In the genomic region with DNA sequence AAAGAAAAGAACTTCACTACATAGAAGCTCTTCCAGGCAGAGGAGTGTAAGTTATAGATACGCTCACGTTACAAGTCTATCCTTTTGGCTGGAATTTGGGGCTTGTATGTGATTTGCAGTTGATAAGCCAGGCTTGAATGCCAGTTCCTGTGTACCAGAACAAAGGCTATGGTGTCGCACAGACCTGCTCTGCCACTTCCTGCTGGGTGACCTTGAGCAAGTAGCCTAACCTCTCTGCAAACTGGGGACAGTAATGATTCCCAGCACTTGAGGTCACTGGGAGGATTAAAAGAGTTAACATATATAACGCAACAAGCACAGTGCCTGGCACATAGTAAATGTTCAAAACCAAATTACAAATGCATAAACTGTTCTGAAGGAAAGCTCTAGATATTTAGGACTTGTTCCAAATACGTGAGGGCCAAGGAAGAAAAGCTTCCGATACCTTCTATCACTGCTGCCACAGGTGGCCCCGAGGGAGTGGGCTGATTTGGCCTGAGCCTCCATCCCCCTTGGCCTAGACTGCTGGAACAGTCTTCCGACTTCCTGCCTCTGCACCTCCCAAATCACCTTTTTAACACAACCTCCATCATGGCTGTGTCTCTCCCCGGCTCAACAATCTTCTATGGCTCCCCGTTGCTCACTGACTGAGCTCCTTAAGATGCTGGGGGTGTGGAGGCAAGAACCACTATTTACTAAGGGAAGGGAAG, we compare ENCODE assay signal across 10 cellular contexts. TPM values are rescaled to one million over a fixed set of nuclear protein-coding genes. Genes with fewer than 3 reads are reported as not detected.
A peak's percentile ranks its signal among the peaks of the same experiment; 100 is the strongest.
DNase-seq lines count a peak whose midpoint lies in the region; ATAC-seq, FAIRE-seq and TF ChIP-seq lines count a peak whose summit lies in the region.
"Had no signal": no experiment of that assay in that cellular context is flagged by ENCODE, and none has a peak within 500 bp of the region (broad histone marks: within the 10 kb centered on the region; RNA-seq: fewer than 3 reads in every experiment).

No MANE protein-coding gene starts in this region.

- H3K27me3 ChIP-seq in OCI-LY3 (ENCODE audit: low read depth, low read length) (no peaks in the 10 kb centered on the region), pancreas (no peaks in the 10 kb centered on the region), psoas muscle (ENCODE audit: insufficient read depth in 3 of 3, low read length in 2 of 3) (peaks cover 0 to 26% (median 7%) of the 10 kb centered on the region in 3 donors)
- H3K27me3 ChIP-seq in effector memory CD4-positive, alpha-beta T cell (replicated peaks; ENCODE audit: control insufficient read depth, insufficient read depth, low read length, poor library complexity, severe bottlenecking) = no peaks in the 10 kb centered on the region

- H3K4me1 ChIP-seq in OCI-LY3 (ENCODE audit: low read length) = peaks cover 62% of the 10 kb centered on the region
- peaks cover 32% of the 10 kb centered on the region for H3K4me1 ChIP-seq in effector memory CD4-positive, alpha-beta T cell (ENCODE audit: control insufficient read depth, insufficient read depth, low read length, poor library complexity, severe bottlenecking)
- no peaks in the 10 kb centered on the region for H3K4me1 ChIP-seq in pancreas
- H3K4me1 ChIP-seq in psoas muscle = no peaks in the 10 kb centered on the region

- H2AFZ ChIP-seq in OCI-LY3 (ENCODE audit: low read depth, low read length) = no peak overlapping the region

- H3K27ac ChIP-seq in OCI-LY3 (ENCODE audit: low read length) = peak overlapping the region; percentile 100
- H3K27ac ChIP-seq in effector memory CD4-positive, alpha-beta T cell (ENCODE audit: insufficient read depth, low read length, poor library complexity, severe bottlenecking) = peak overlapping the region; percentile 61
- H3K27ac ChIP-seq in pancreas = peak overlapping the region in 2 of 4 donors; percentile 14 to 33
- H3K27ac ChIP-seq in psoas muscle = no peak overlapping the region
- H3K27ac ChIP-seq: tibial artery had no signal

- WGBS in pancreas, 2 donors = 36 to 56% methylated on average over 10 of the region's 10 CpGs
- 74 to 90% (median 90%) methylated on average over 10 of the region's 10 CpGs for WGBS in psoas muscle, 3 donors

- peak overlapping the region; percentile 87 for H3K4me2 ChIP-seq in OCI-LY3 (ENCODE audit: low read length)

- peak; percentile 70 for DNase-seq in GM12865 (ENCODE audit: low read depth)
- DNase-seq in effector memory CD4-positive, alpha-beta T cell = no peak
- no peak for DNase-seq in pancreas
- no peak for DNase-seq in psoas muscle
- no peak for DNase-seq in activated effector memory CD4-positive, alpha-beta T cell treated with anti-CD3 and anti-CD28 coated beads, Interleukin-2, amount 50 U/mL, for 16 hours
- no peak for DNase-seq in NCI-H1694 treated with DMSO at 0.1 percent for 48 hours (lab: John Stamatoyannopoulos, UW)

- no peaks in the 10 kb centered on the region for H3K36me3 ChIP-seq in OCI-LY3 (replicated peaks; ENCODE audit: low read depth, low read length)
- H3K36me3 ChIP-seq in effector memory CD4-positive, alpha-beta T cell (ENCODE audit: control insufficient read depth, insufficient read depth, low read length) = no peaks in the 10 kb centered on the region
- no peaks in the 10 kb centered on the region for H3K36me3 ChIP-seq in pancreas
- H3K36me3 ChIP-seq in psoas muscle (ENCODE audit: insufficient read depth in 1 of 2, low read depth in 1 of 2) = no peaks in the 10 kb centered on the region
- H3K36me3 ChIP-seq: tibial artery had no signal

- H3K4me3 ChIP-seq in GM12865 (ENCODE audit: low read depth, low read length) (peak overlapping the region; percentile 62), OCI-LY3 (ENCODE audit: low read length) (peak overlapping the region; percentile 93; the same call in 1 of the 2 replicates), pancreas (no peak overlapping the region), psoas muscle (no peak overlapping the region)
- no peak overlapping the region for H3K4me3 ChIP-seq in effector memory CD4-positive, alpha-beta T cell (ENCODE audit: insufficient read depth, low read depth, low read length, poor library complexity, severe bottlenecking)

- no peaks in the 10 kb centered on the region for H4K20me1 ChIP-seq in OCI-LY3 (ENCODE audit: insufficient read depth, low read length)

- H3K9me3 ChIP-seq in OCI-LY3 (ENCODE audit: insufficient read depth, low read length) = no peaks in the 10 kb centered on the region
- H3K9me3 ChIP-seq in effector memory CD4-positive, alpha-beta T cell (ENCODE audit: control insufficient read depth, low read length) = no peaks in the 10 kb centered on the region
- H3K9me3 ChIP-seq in pancreas = no peaks in the 10 kb centered on the region
- no peaks in the 10 kb centered on the region for H3K9me3 ChIP-seq in psoas muscle
- H3K9me3 ChIP-seq: tibial artery had no signal

- peak overlapping the region; percentile 64; the same call in 1 of the 2 replicates for H3K9ac ChIP-seq in OCI-LY3 (ENCODE audit: low read length)

- intact Hi-C loops in pancreas (cut with DNase I) = no loop called here
- intact Hi-C loops in psoas muscle (cut with DNase I) = loop anchor here in 1 of 2 donors (10.0 kb wide), 1 partner anchor 242 kb away; no protein-coding TSS in a partner anchor

- ATAC-seq in pancreas = peak in 3 of 4 donors; percentile 11 to 42 (median 40)
- no peak for ATAC-seq in psoas muscle
- ATAC-seq in HG02981 (IDR thresholded peaks at IDR 0.05; ENCODE audit: unreplicated experiment) = no peak

- TF ChIP-seq CTCF in GM12865 (IDR thresholded peaks at IDR 0.05; ENCODE audit: insufficient read depth, low read depth, low read length, missing control alignments) = no peak
- TF ChIP-seq CTCF in OCI-LY3 (IDR thresholded peaks at IDR 0.05; ENCODE audit: low read depth, low read length) = no peak
- no peak for TF ChIP-seq CTCF in pancreas (IDR thresholded peaks at IDR 0.05)
- TF ChIP-seq CTCF in psoas muscle (IDR thresholded peaks at IDR 0.05) = no peak

- no peak for FAIRE-seq in pancreas (lab: Jason Lieb, UNC)
- FAIRE-seq: bronchial epithelial cell had no signal

- H3K79me2 ChIP-seq in OCI-LY3 (ENCODE audit: low read length) = no peaks in the 10 kb centered on the region

RNA-seq across cellular contexts. Expression of gene SOWAHD, which starts 1.3 kb away (rescaled TPM):
- total RNA-seq in pancreas (1 to 10 TPM in 1 of 6 donors, under 1 TPM in 4, not detected in 1; 0.16 to 1.3 (median 0.46) TPM), psoas muscle (not detected)
- polyA plus RNA-seq in pancreas (under 1 TPM; 0.19 to 0.30 TPM), psoas muscle (under 1 TPM in 2 of 3 donors, not detected in 1; 0.03 TPM)

RNA-seq across cellular contexts. Expression of gene RPL39, which starts 34.3 kb away (rescaled TPM):
- 1,000 to 10,000 TPM in 2 of 6 donors, 100 to 1,000 TPM in 4; 567 to 1,199 (median 972) TPM for total RNA-seq in pancreas
- polyA plus RNA-seq in pancreas = 1,000 to 10,000 TPM; 2,611 to 3,516 TPM
- 1,000 to 10,000 TPM; 1,072 to 1,581 (median 1,334) TPM for total RNA-seq in psoas muscle
- polyA plus RNA-seq in psoas muscle = 1,000 to 10,000 TPM; 4,009 to 6,099 (median 4,489) TPM

Comparison
In these comparisons a context has a peak if more than half of its experiments do, and no peak if none do; other contexts are left out.
1. H3K4me3 ChIP-seq: peak in GM12865 (single experiment) and OCI-LY3 (single experiment); none in effector memory CD4-positive, alpha-beta T cell (single experiment), pancreas (0 of 4) and psoas muscle (single experiment).
2. ATAC-seq: peak in pancreas (3 of 4); none in psoas muscle (0 of 4) and HG02981 (single experiment).